In the genomic region with DNA sequence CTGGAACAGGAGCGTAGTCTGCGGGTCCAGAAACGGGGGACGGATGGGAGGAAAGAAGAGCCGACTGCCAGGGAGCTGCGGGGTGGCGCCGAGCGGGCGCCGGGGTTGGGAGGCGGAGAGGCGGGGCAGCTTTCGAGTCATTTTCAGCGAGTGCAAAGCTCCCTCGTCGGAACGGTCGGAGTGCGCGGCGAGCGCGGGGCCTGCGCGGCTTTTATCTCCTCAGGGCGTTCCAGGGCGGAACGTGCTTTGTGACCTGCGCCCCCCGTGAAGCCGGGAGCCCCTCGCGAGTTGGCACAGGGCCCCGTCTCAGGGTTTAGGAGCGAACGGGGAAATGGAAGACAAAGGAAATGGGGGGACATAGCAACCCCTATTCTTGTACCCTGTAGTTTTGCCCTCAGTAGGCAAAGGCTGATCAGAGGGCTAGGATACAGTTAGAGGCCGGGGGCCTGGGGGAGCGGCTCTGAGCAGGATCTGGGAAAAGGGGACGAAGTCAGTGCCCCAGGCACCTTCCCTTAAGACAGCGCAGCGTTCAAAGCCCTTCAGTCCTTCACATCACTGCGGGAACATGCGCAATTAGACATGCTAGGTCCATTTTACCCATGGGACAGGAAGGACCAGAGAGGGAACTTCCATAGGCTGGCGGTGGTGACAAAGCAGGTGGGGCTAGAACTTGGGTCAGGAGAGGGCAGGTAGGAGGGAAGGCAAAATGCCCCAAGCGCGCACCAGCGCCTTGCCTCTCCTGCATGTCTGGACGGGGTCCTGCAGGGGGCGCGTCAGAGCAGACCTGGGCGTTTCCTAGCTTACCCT, we compare ENCODE assay signal across 8 cellular contexts.
DNase-seq lines count a peak whose midpoint lies in the region; ATAC-seq lines count a peak whose summit lies in the region.

No MANE protein-coding gene starts in this region.

- H3K9me3 ChIP-seq in BLaER1: peaks cover 22% of the 10 kb centered on the region; the same call in 1 of the 2 replicates

- no peak overlapping the region for H4K5ac ChIP-seq in mesendoderm (ENCODE audit: low read length)

- no peak overlapping the region for H3K9ac ChIP-seq in BLaER1
- no peak overlapping the region for H3K9ac ChIP-seq in mesendoderm (ENCODE audit: low read length)

- peaks cover 17% of the 10 kb centered on the region for H3K27me3 ChIP-seq in BLaER1
- no peaks in the 10 kb centered on the region for H3K27me3 ChIP-seq in mesendoderm (ENCODE audit: insufficient read depth, low read length, poor library complexity)

- H3K23ac ChIP-seq in mesendoderm (ENCODE audit: low read length): no peak overlapping the region

- H3K27ac ChIP-seq in BLaER1 (no peak overlapping the region), mesendoderm (ENCODE audit: low read depth, low read length) (no peak overlapping the region)

- no peak overlapping the region for H3K18ac ChIP-seq in mesendoderm (ENCODE audit: low read length)

- peak; percentile 42 for ATAC-seq in HG02588 (IDR thresholded peaks at IDR 0.05; ENCODE audit: unreplicated experiment)
- no peak for ATAC-seq in GM18870 (IDR thresholded peaks at IDR 0.05; ENCODE audit: unreplicated experiment)

- no peak overlapping the region for H2BK5ac ChIP-seq in mesendoderm (ENCODE audit: low read length)

- no peaks in the 10 kb centered on the region for H3K79me1 ChIP-seq in mesendoderm (ENCODE audit: low read length)

- H3K79me2 ChIP-seq in mesendoderm (ENCODE audit: control insufficient read depth, insufficient read depth, low read length): no peaks in the 10 kb centered on the region

- H3K36me3 ChIP-seq in BLaER1: no peaks in the 10 kb centered on the region
- H3K36me3 ChIP-seq in mesendoderm (ENCODE audit: control insufficient read depth, insufficient read depth, low read length): no peaks in the 10 kb centered on the region

- no peak overlapping the region for H4K8ac ChIP-seq in mesendoderm (ENCODE audit: low read depth, low read length)

- whole genome bisulfite sequencing in mesendoderm (ENCODE audit: extremely low coverage, insufficient coverage, low lambda C conversion rate): no CpG with 5 or more reads among the region's 52 CpGs

- H3K4me3 ChIP-seq in BLaER1: peak overlapping the region; percentile 50
- no peak overlapping the region for H3K4me3 ChIP-seq in mesendoderm (ENCODE audit: low read length)

- no peaks in the 10 kb centered on the region for H4K20me1 ChIP-seq in BLaER1

- H2BK120ac ChIP-seq in mesendoderm (ENCODE audit: low read depth, low read length): no peak overlapping the region

- H3K4me2 ChIP-seq in BLaER1 (peak overlapping the region; percentile 67), mesendoderm (ENCODE audit: low read length) (peak overlapping the region; percentile 4)

- H3K56ac ChIP-seq in mesendoderm (ENCODE audit: low read length): peak overlapping the region; percentile 25

- no peak overlapping the region for H2BK15ac ChIP-seq in mesendoderm (replicated peaks; ENCODE audit: low read depth)

- no peak overlapping the region for H3K4ac ChIP-seq in mesendoderm (ENCODE audit: low read depth, low read length)

- H3K4me1 ChIP-seq in BLaER1: no peaks in the 10 kb centered on the region
- H3K4me1 ChIP-seq in mesendoderm (ENCODE audit: control insufficient read depth, low read depth, low read length): no peaks in the 10 kb centered on the region

- no peak overlapping the region for H2AK5ac ChIP-seq in mesendoderm (ENCODE audit: low read length)

- peak; percentile 77 for DNase-seq in activated CD4-positive, CD25-positive, alpha-beta regulatory T cell treated with anti-CD3 and anti-CD28 coated beads, Interleukin-2, amount 50 U/mL, for 72 hours
- peak; percentile 75 for DNase-seq in dermis blood vessel endothelial cell
- peak; percentile 63 for DNase-seq in mesendoderm
- DNase-seq in stimulated activated CD8-positive, alpha-beta memory T cell treated with anti-CD3 and anti-CD28 coated beads, Interleukin-4, amount 100 ng/mL, for 24 hours (ENCODE audit: low read depth): peak; percentile 39
- DNase-seq in D341Med (ENCODE audit: low spot score): no peak
